9 cellular contexts compared by ENCODE assay signal in the genomic region with DNA sequence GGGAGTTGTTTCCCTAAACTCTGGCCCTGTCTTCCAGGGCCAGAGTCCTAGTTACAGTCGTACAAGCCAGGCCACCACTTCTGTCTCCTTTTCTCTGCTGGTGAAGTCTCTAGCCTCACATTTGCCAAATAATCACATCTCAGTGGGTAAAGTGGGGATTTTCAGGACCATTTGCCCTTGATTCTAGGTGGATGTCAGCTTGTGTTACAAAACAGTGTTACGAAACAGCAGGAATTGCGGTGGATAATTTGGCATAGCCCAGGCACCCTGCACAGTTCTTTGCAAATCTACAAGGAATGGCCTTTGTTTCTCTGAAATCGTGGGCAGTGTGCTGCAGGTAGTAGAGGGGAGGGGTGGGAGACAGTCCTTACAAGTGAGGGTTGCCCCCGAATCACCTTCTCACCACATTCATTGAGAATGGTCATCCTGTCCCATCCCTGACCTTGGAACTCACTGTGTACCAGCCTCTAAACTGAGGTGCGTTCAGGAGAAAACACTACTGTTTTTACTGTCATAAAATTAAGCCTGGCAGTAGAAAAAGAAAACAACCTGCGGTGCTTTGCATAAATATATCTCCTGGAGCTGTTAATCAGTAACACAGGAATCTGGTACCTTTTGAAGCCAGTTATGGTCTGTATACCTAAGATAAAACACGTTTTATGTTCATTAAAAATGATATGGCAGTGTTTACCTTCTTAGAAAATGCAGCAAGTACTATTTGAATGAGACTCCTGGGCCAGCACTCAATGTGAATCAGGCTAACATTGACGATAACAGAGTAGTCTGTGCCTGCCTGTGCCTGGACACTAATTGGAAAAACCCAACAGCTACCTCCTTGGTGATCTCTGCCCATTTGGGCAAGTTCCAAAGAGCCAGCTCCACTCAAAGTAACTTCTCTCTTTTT. TPM values are rescaled to one million over a fixed set of nuclear protein-coding genes. Genes with fewer than 3 reads are reported as not detected.
DNase-seq lines count a peak whose midpoint lies in the region; ATAC-seq and TF ChIP-seq lines count a peak whose summit lies in the region.
"Had no signal": no experiment of that assay in that cellular context is flagged by ENCODE, and none has a peak within 500 bp of the region (broad histone marks: within the 10 kb centered on the region; RNA-seq: fewer than 3 reads in every experiment).

No MANE protein-coding gene starts in this region.

- H2AFZ ChIP-seq in neuronal stem cell (ENCODE audit: low read length): no peak overlapping the region

- H3K27me3 ChIP-seq in colonic mucosa (no peaks in the 10 kb centered on the region), neuronal stem cell (ENCODE audit: control insufficient read depth in 3 of 3, insufficient read depth in 3 of 3, low read depth in 1 of 3, low read length in 3 of 3) (no peaks in the 10 kb centered on the region)

- H3K4ac ChIP-seq in neuronal stem cell (ENCODE audit: low read length): no peak overlapping the region

- DNase-seq in colonic mucosa (peak; percentile 61), neuronal stem cell (ENCODE audit: low spot score) (no peak), AG08396 (ENCODE audit: low spot score) (no peak), DMS 273 treated with DMSO at 0.1 percent for 48 hours (lab: John Stamatoyannopoulos, UW) (no peak), ecto neural progenitor cell (ENCODE audit: low spot score) (no peak)
- DNase-seq: DND-41 had no signal

- H2BK120ac ChIP-seq in neuronal stem cell (ENCODE audit: low read depth, low read length): no peak overlapping the region

- intact Hi-C loops in colonic mucosa (cut with DNase I): no loop called here

- H3K4me1 ChIP-seq in colonic mucosa: peaks cover 30% of the 10 kb centered on the region
- H3K4me1 ChIP-seq in neuronal stem cell (ENCODE audit: control insufficient read depth in 2 of 2, insufficient read depth in 1 of 2, low read depth in 1 of 2, low read length in 2 of 2): peaks cover 0 to 18% of the 10 kb centered on the region in 2 donors

- ATAC-seq in GM18520 (IDR thresholded peaks at IDR 0.05; ENCODE audit: unreplicated experiment): peak; percentile 4
- peak; percentile 46 for ATAC-seq in HG03354 (IDR thresholded peaks at IDR 0.05; ENCODE audit: poor library complexity, severe bottlenecking, unreplicated experiment)
- ATAC-seq in HG03520 (IDR thresholded peaks at IDR 0.05; ENCODE audit: unreplicated experiment): no peak

- TF ChIP-seq CTCF in colonic mucosa (IDR thresholded peaks at IDR 0.05): no peak

- H3K79me1 ChIP-seq in neuronal stem cell (ENCODE audit: low read depth, low read length): no peaks in the 10 kb centered on the region

- H2BK12ac ChIP-seq in neuronal stem cell (ENCODE audit: low read length): no peak overlapping the region

- H3K27ac ChIP-seq in colonic mucosa (peak overlapping the region; percentile 70), neuronal stem cell (replicated peaks; ENCODE audit: low read length) (peak overlapping the region; percentile 20)

- no peak overlapping the region for H3K4me2 ChIP-seq in neuronal stem cell (ENCODE audit: insufficient read depth, low read length, poor library complexity, severe bottlenecking)

- H3K9me3 ChIP-seq in colonic mucosa (no peaks in the 10 kb centered on the region), neuronal stem cell (replicated peaks in 1 of 2; ENCODE audit: control insufficient read depth in 2 of 2, insufficient read depth in 1 of 2, low read depth in 1 of 2, low read length in 2 of 2) (no peaks in the 10 kb centered on the region)

- peak overlapping the region in 1 of 2 donors; percentile 56 for H3K9ac ChIP-seq in colonic mucosa (ENCODE audit: low read depth in 2 of 2, low read length in 2 of 2)
- no peak overlapping the region for H3K9ac ChIP-seq in neuronal stem cell (ENCODE audit: low read depth, low read length, poor library complexity)

- no peak overlapping the region for H2BK5ac ChIP-seq in neuronal stem cell (ENCODE audit: low read length)

- no CpG with 5 or more reads among the region's 9 CpGs for WGBS in neuronal stem cell (ENCODE audit: extremely low coverage in 2 of 2, insufficient read length in 2 of 2, insufficient replicate concordance in 1 of 2), 2 donors

- H3K36me3 ChIP-seq in colonic mucosa (no peaks in the 10 kb centered on the region), neuronal stem cell (replicated peaks in 1 of 2; ENCODE audit: control insufficient read depth in 2 of 2, insufficient read depth in 2 of 2, low read length in 2 of 2) (no peaks in the 10 kb centered on the region)

- H3K14ac ChIP-seq in neuronal stem cell (ENCODE audit: low read length): no peak overlapping the region

- H3K23ac ChIP-seq in neuronal stem cell (ENCODE audit: low read depth, low read length, poor library complexity): no peak overlapping the region

- H3K4me3 ChIP-seq in colonic mucosa: no peak overlapping the region
- no peak overlapping the region for H3K4me3 ChIP-seq in neuronal stem cell (ENCODE audit: low read length in 2 of 2)

- H3K18ac ChIP-seq in neuronal stem cell (ENCODE audit: low read length): no peak overlapping the region

- no peak overlapping the region for H2AK5ac ChIP-seq in neuronal stem cell (ENCODE audit: low read depth, low read length)

- no peak overlapping the region for H4K8ac ChIP-seq in neuronal stem cell (ENCODE audit: low read depth, low read length)

- H2BK15ac ChIP-seq in neuronal stem cell (ENCODE audit: low read length): no peak overlapping the region

- no peak overlapping the region for H4K91ac ChIP-seq in neuronal stem cell (ENCODE audit: low read depth, low read length, poor library complexity)

RNA-seq across cellular contexts. Expression of a gene that starts 44.3 kb away (rescaled TPM):
- total RNA-seq in colonic mucosa: 100 to 1,000 TPM; 205 TPM
- polyA plus RNA-seq in neuronal stem cell (2013, experiment 1 of 2): 35.6 TPM
- 35.7 TPM for polyA plus RNA-seq in neuronal stem cell (2013, experiment 2 of 2)
